In genomic region chr4:183657564-183657963, GRCh38 we compare ENCODE assay signal across 9 cellular contexts. TPM values are rescaled to one million over a fixed set of nuclear protein-coding genes. Genes with fewer than 3 reads are reported as not detected.
A peak's percentile ranks its signal among the peaks of the same experiment; 100 is the strongest.
DNase-seq lines count a peak whose midpoint lies in the region; FAIRE-seq and TF ChIP-seq lines count a peak whose summit lies in the region.
"Had no signal": no experiment of that assay in that cellular context is flagged by ENCODE, and none has a peak within 500 bp of the region (broad histone marks: within the 10 kb centered on the region; RNA-seq: fewer than 3 reads in every experiment).

No MANE protein-coding gene starts in this region.

- no peaks in the 10 kb centered on the region for H3K9me2 ChIP-seq in Karpas-422 (replicated peaks; ENCODE audit: insufficient read depth, low read length)

- H4K20me1 ChIP-seq in Karpas-422 (ENCODE audit: insufficient read depth, low read depth, low read length): no peaks in the 10 kb centered on the region

- no peak for DNase-seq in CD8-positive, alpha-beta memory T cell
- no peak for DNase-seq in Karpas-422
- DNase-seq in brain microvascular endothelial cell: no peak
- no peak for DNase-seq in NCI-H226
- no peak for DNase-seq in NCI-H1930 (lab: John Stamatoyannopoulos, UW)
- no peak for DNase-seq in OCI-M2 (lab: John Stamatoyannopoulos, UW; ENCODE audit: unreplicated experiment)
- no peak for DNase-seq in frontal cortex (ENCODE audit: low spot score in 2 of 2)
- DNase-seq: hippocampal formation had no signal

- H3K4me1 ChIP-seq in CD8-positive, alpha-beta memory T cell (ENCODE audit: insufficient read depth, low read length): peaks cover 30% of the 10 kb centered on the region
- peaks cover 14% of the 10 kb centered on the region for H3K4me1 ChIP-seq in Karpas-422 (ENCODE audit: low read length)

- no peaks in the 10 kb centered on the region for H3K9me3 Mint-ChIP-seq in CD8-positive, alpha-beta memory T cell
- no peaks in the 10 kb centered on the region for H3K9me3 Mint-ChIP-seq in nephron

- peak overlapping the region; percentile 87 for H3K4me2 ChIP-seq in Karpas-422 (ENCODE audit: low read depth, low read length, poor library complexity, severe bottlenecking)

- no peak for TF ChIP-seq CTCF in brain microvascular endothelial cell (IDR thresholded peaks at IDR 0.05; ENCODE audit: low read depth, low read length, missing control alignments)
- TF ChIP-seq CTCF in nephron (IDR thresholded peaks at IDR 0.05; ENCODE audit: unreplicated experiment in 3 of 3): no peak

- H3K27me3 ChIP-seq in CD8-positive, alpha-beta memory T cell (ENCODE audit: insufficient read depth, low read length, poor library complexity, severe bottlenecking): no peaks in the 10 kb centered on the region
- H3K27me3 ChIP-seq in Karpas-422 (ENCODE audit: low read length) (no peaks in the 10 kb centered on the region), brain microvascular endothelial cell (replicated peaks) (no peaks in the 10 kb centered on the region)

- peaks cover 9% of the 10 kb centered on the region for H3K36me3 ChIP-seq in CD8-positive, alpha-beta memory T cell (ENCODE audit: insufficient read depth, low read length)
- H3K36me3 ChIP-seq in Karpas-422 (ENCODE audit: insufficient read depth, low read length): no peaks in the 10 kb centered on the region; the same call in 1 of the 2 replicates
- peaks cover 3% of the 10 kb centered on the region for H3K36me3 ChIP-seq in brain microvascular endothelial cell (replicated peaks)

- H3K27ac Mint-ChIP-seq in CD8-positive, alpha-beta memory T cell: peak overlapping the region in 7 of 8 donors; percentile 92 to 99 (median 97)
- peak overlapping the region; percentile 78 to 95 (median 95) for H3K27ac Mint-ChIP-seq in nephron

- no peaks in the 10 kb centered on the region for H3K9me3 ChIP-seq in CD8-positive, alpha-beta memory T cell (ENCODE audit: low read length)
- no peaks in the 10 kb centered on the region for H3K9me3 ChIP-seq in Karpas-422 (ENCODE audit: low read length)

- H3K4me3 Mint-ChIP-seq in CD8-positive, alpha-beta memory T cell: peak overlapping the region; percentile 93 to 98 (median 96)
- peak overlapping the region; percentile 84 to 99 (median 91) for H3K4me3 Mint-ChIP-seq in nephron

- peaks cover 34 to 59% (median 54%) of the 10 kb centered on the region in 3 donors for H3K4me1 Mint-ChIP-seq in CD8-positive, alpha-beta memory T cell
- H3K4me1 Mint-ChIP-seq in nephron: peaks cover 24% of the 10 kb centered on the region

- FAIRE-seq in frontal cortex (lab: Jason Lieb, UNC): no peak

- peaks cover 6 to 33% (median 13%) of the 10 kb centered on the region in 3 donors for H3K36me3 Mint-ChIP-seq in CD8-positive, alpha-beta memory T cell
- H3K36me3 Mint-ChIP-seq in nephron (ENCODE audit: low read depth): peaks cover 27% of the 10 kb centered on the region

- H3K9ac ChIP-seq in Karpas-422 (ENCODE audit: low read length): peak overlapping the region; percentile 85

- H3K79me2 ChIP-seq in Karpas-422 (ENCODE audit: low read length): peaks cover 53% of the 10 kb centered on the region

- in situ Hi-C loops in brain microvascular endothelial cell (cut with HindIII; ENCODE audit: low pct_ligation_motif_present, low sequenced_read_pairs): no loop called here

- H3K27ac ChIP-seq in CD8-positive, alpha-beta memory T cell (ENCODE audit: low read depth, low read length): no peak overlapping the region
- H3K27ac ChIP-seq in Karpas-422 (ENCODE audit: low read length) (no peak overlapping the region), brain microvascular endothelial cell (no peak overlapping the region)

- H3K4me3 ChIP-seq in CD8-positive, alpha-beta memory T cell (ENCODE audit: low read length): peak overlapping the region; percentile 71
- H3K4me3 ChIP-seq in Karpas-422 (ENCODE audit: low read length) (peak overlapping the region; percentile 83), brain microvascular endothelial cell (ENCODE audit: low read depth, low read length) (peak overlapping the region; percentile 70)

- CTCF ChIA-PET in CD8-positive, alpha-beta memory T cell (lab: Charles Lee): no interaction called here

- no peaks in the 10 kb centered on the region for H3K27me3 Mint-ChIP-seq in CD8-positive, alpha-beta memory T cell
- no peaks in the 10 kb centered on the region for H3K27me3 Mint-ChIP-seq in nephron (ENCODE audit: low read depth)

- POLR2A ChIA-PET in CD8-positive, alpha-beta memory T cell (lab: Charles Lee): no interaction called here

- no peak overlapping the region for H2AFZ ChIP-seq in Karpas-422 (ENCODE audit: low read length)

RNA-seq across cellular contexts. Expression of gene RWDD4, which starts 1.4 kb away (rescaled TPM):
- total RNA-seq in CD8-positive, alpha-beta memory T cell: 10 to 100 TPM; 28.4 to 30.8 TPM
- polyA plus RNA-seq in CD8-positive, alpha-beta memory T cell: 21.3 TPM
- 10.6 and 16.9 TPM in 2 replicates for total RNA-seq in Karpas-422 (2014; rRNA removed; shearing (Covaris generic); ENCODE audit: low replicate concordance)
- 21.2 TPM for total RNA-seq in frontal cortex

RNA-seq across cellular contexts. Expression of gene TRAPPC11, which starts 1.5 kb away (rescaled TPM):
- total RNA-seq in CD8-positive, alpha-beta memory T cell: 10 to 100 TPM; 23.3 to 29.3 TPM
- 21.9 TPM for polyA plus RNA-seq in CD8-positive, alpha-beta memory T cell
- total RNA-seq in Karpas-422 (2014; rRNA removed; shearing (Covaris generic); ENCODE audit: low replicate concordance): 32.5 and 34.5 TPM in 2 replicates
- 84.4 TPM for total RNA-seq in frontal cortex
